ENCODE assay signal across 1 cellular context in the genomic region with DNA sequence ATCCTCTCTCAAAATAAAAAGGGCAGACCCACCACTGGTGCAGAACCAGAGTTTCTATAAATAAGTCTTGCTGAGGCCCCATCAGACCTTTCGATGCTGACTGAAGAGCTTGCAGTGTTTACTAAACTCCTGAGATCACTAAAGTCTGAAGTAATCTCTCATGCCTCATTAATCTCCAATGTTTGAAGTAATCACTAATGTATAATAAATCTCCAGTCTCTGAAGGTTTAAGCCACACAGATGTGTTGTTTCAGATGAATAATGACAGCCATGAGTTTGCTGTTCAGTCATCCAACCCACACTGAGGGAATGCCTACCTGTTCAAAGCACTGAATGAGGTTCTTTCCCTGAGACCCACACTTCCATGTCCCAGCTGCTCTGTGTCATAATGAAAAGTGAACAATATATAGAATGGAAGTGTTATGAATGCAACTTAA.
TF ChIP-seq lines count a peak whose summit lies in the region.

No MANE protein-coding gene starts in this region.

TF ChIP-seq in HEK293, 187 proteins besides CTCF, POLR2A, EP300 and RAD21 (continued from another document and continues in another):
- TF ChIP-seq, protein P1, sequence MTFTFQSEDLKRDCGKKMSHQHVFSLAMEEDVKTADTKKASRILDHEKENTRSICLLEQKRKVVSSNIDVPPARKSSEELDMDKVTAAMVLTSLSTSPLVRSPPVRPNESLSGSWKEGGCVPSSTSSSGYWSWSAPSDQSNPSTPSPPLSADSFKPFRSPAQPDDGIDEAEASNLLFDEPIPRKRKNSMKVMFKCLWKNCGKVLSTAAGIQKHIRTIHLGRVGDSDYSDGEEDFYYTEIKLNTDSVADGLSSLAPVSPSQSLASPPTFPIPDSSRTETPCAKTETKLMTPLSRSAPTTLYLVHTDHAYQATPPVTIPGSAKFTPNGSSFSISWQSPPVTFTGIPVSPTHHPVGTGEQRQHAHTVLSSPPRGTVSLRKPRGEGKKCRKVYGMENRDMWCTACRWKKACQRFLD (tag by site-specific recombination; IDR thresholded peaks at IDR 0.05), result no peak
- TF ChIP-seq ZNF214 (tag by site-specific recombination; IDR thresholded peaks at IDR 0.05; ENCODE audit: borderline replicate concordance), result no peak
- TF ChIP-seq ZNF707 (tag by site-specific recombination; IDR thresholded peaks at IDR 0.05), result no peak
- TF ChIP-seq ZNF426 (tag by site-specific recombination; IDR thresholded peaks at IDR 0.05), result no peak
- 0 out of 2 replicates have a peak, but pooled peaks have one; percentile 19 for TF ChIP-seq ZIC2 (tag by site-specific recombination; IDR thresholded peaks at IDR 0.05)
- no peak for TF ChIP-seq YY2 (tag by site-specific recombination; IDR thresholded peaks at IDR 0.05)
- TF ChIP-seq, protein P2, sequence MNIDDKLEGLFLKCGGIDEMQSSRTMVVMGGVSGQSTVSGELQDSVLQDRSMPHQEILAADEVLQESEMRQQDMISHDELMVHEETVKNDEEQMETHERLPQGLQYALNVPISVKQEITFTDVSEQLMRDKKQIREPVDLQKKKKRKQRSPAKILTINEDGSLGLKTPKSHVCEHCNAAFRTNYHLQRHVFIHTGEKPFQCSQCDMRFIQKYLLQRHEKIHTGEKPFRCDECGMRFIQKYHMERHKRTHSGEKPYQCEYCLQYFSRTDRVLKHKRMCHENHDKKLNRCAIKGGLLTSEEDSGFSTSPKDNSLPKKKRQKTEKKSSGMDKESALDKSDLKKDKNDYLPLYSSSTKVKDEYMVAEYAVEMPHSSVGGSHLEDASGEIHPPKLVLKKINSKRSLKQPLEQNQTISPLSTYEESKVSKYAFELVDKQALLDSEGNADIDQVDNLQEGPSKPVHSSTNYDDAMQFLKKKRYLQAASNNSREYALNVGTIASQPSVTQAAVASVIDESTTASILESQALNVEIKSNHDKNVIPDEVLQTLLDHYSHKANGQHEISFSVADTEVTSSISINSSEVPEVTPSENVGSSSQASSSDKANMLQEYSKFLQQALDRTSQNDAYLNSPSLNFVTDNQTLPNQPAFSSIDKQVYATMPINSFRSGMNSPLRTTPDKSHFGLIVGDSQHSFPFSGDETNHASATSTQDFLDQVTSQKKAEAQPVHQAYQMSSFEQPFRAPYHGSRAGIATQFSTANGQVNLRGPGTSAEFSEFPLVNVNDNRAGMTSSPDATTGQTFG (tag by site-specific recombination; IDR thresholded peaks at IDR 0.05; ENCODE audit: borderline replicate concordance), result no peak
- no peak for TF ChIP-seq ZNF530 (tag by site-specific recombination; IDR thresholded peaks at IDR 0.05; ENCODE audit: low read depth)
- TF ChIP-seq, protein P3, sequence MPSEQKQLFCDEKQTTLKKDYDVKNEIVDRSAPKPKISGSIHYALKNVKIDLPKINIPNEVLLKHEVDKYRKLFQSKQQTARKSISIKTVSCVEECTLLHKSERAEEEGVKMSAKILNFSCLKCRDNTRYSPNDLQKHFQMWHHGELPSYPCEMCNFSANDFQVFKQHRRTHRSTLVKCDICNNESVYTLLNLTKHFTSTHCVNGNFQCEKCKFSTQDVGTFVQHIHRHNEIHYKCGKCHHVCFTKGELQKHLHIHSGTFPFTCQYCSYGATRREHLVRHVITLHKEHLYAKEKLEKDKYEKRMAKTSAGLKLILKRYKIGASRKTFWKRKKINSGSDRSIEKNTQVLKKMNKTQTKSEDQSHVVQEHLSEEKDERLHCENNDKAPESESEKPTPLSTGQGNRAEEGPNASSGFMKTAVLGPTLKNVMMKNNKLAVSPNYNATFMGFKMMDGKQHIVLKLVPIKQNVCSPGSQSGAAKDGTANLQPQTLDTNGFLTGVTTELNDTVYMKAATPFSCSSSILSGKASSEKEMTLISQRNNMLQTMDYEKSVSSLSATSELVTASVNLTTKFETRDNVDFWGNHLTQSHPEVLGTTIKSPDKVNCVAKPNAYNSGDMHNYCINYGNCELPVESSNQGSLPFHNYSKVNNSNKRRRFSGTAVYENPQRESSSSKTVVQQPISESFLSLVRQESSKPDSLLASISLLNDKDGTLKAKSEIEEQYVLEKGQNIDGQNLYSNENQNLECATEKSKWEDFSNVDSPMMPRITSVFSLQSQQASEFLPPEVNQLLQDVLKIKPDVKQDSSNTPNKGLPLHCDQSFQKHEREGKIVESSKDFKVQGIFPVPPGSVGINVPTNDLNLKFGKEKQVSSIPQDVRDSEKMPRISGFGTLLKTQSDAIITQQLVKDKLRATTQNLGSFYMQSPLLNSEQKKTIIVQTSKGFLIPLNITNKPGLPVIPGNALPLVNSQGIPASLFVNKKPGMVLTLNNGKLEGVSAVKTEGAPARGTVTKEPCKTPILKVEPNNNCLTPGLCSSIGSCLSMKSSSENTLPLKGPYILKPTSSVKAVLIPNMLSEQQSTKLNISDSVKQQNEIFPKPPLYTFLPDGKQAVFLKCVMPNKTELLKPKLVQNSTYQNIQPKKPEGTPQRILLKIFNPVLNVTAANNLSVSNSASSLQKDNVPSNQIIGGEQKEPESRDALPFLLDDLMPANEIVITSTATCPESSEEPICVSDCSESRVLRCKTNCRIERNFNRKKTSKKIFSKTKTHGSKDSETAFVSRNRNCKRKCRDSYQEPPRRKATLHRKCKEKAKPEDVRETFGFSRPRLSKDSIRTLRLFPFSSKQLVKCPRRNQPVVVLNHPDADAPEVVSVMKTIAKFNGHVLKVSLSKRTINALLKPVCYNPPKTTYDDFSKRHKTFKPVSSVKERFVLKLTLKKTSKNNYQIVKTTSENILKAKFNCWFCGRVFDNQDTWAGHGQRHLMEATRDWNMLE (tag by site-specific recombination; conservative IDR thresholded peaks at IDR 0.05; ENCODE audit: low read depth), result peak; percentile 47; the same call in 1 of the 2 replicates
- TF ChIP-seq, protein P4, sequence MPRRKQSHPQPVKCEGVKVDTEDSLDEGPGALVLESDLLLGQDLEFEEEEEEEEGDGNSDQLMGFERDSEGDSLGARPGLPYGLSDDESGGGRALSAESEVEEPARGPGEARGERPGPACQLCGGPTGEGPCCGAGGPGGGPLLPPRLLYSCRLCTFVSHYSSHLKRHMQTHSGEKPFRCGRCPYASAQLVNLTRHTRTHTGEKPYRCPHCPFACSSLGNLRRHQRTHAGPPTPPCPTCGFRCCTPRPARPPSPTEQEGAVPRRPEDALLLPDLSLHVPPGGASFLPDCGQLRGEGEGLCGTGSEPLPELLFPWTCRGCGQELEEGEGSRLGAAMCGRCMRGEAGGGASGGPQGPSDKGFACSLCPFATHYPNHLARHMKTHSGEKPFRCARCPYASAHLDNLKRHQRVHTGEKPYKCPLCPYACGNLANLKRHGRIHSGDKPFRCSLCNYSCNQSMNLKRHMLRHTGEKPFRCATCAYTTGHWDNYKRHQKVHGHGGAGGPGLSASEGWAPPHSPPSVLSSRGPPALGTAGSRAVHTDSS (tag by site-specific recombination; IDR thresholded peaks at IDR 0.05), result no peak
- TF ChIP-seq ZNF169 (tag by site-specific recombination; IDR thresholded peaks at IDR 0.05), result no peak
- no peak for TF ChIP-seq ZNF514 (tag by site-specific recombination; IDR thresholded peaks at IDR 0.05)
- TF ChIP-seq ZNF292 (tag by site-specific recombination; IDR thresholded peaks at IDR 0.05; ENCODE audit: borderline replicate concordance, low read depth), result no peak
- no peak for TF ChIP-seq ZNF623 (tag by site-specific recombination; IDR thresholded peaks at IDR 0.05)
- TF ChIP-seq ZBTB8A (tag by site-specific recombination; IDR thresholded peaks at IDR 0.05), result 0 out of 2 replicates have a peak, but pooled peaks have one; percentile 48
- TF ChIP-seq ZNF324 (tag by site-specific recombination; IDR thresholded peaks at IDR 0.05), result peak; percentile 85
- no peak for TF ChIP-seq ZNF274 (IDR thresholded peaks at IDR 0.05; ENCODE audit: low read length)
- no peak for TF ChIP-seq ZNF274 (tag by site-specific recombination; IDR thresholded peaks at IDR 0.05; ENCODE audit: borderline replicate concordance)
- TF ChIP-seq GFI1B (tag by site-specific recombination; IDR thresholded peaks at IDR 0.05), result peak; percentile 81
- no peak for TF ChIP-seq HOXC10 (CRISPR knock-in tag; IDR thresholded peaks at IDR 0.05)
- no peak for TF ChIP-seq ZNF23 (tag by site-specific recombination; IDR thresholded peaks at IDR 0.05; ENCODE audit: borderline replicate concordance)
- TF ChIP-seq, protein P5, sequence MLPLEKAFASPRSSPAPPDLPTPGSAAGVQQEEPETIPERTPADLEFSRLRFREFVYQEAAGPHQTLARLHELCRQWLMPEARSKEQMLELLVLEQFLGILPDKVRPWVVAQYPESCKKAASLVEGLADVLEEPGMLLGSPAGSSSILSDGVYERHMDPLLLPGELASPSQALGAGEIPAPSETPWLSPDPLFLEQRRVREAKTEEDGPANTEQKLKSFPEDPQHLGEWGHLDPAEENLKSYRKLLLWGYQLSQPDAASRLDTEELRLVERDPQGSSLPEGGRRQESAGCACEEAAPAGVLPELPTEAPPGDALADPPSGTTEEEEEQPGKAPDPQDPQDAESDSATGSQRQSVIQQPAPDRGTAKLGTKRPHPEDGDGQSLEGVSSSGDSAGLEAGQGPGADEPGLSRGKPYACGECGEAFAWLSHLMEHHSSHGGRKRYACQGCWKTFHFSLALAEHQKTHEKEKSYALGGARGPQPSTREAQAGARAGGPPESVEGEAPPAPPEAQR (tag by site-specific recombination; IDR thresholded peaks at IDR 0.05), result no peak
- no peak for TF ChIP-seq ZNF433 (tag by site-specific recombination; IDR thresholded peaks at IDR 0.05; ENCODE audit: low read depth)
- TF ChIP-seq ZNF785 (tag by site-specific recombination; IDR thresholded peaks at IDR 0.05), result no peak
- TF ChIP-seq ZNF132 (tag by site-specific recombination; IDR thresholded peaks at IDR 0.05; ENCODE audit: borderline replicate concordance), result no peak
- TF ChIP-seq, protein P6, sequence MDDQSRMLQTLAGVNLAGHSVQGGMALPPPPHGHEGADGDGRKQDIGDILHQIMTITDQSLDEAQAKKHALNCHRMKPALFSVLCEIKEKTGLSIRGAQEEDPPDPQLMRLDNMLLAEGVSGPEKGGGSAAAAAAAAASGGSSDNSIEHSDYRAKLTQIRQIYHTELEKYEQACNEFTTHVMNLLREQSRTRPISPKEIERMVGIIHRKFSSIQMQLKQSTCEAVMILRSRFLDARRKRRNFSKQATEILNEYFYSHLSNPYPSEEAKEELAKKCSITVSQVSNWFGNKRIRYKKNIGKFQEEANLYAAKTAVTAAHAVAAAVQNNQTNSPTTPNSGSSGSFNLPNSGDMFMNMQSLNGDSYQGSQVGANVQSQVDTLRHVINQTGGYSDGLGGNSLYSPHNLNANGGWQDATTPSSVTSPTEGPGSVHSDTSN (CRISPR knock-in tag; IDR thresholded peaks at IDR 0.05), result no peak
- no peak for TF ChIP-seq REPIN1 (tag by site-specific recombination; IDR thresholded peaks at IDR 0.05; ENCODE audit: low read depth)
- TF ChIP-seq ZNF19 (tag by site-specific recombination; IDR thresholded peaks at IDR 0.05; ENCODE audit: low read depth), result no peak
- TF ChIP-seq SCRT2 (tag by site-specific recombination; IDR thresholded peaks at IDR 0.05), result peak; percentile 67; the same call in 1 of the 2 replicates
- peak; percentile 90 for TF ChIP-seq TCF7L2 (IDR thresholded peaks at IDR 0.05; ENCODE audit: borderline replicate concordance, low read depth, low read length)
- TF ChIP-seq GLI2 (tag by site-specific recombination; IDR thresholded peaks at IDR 0.05; ENCODE audit: borderline replicate concordance, low read depth), result peak; percentile 94
- TF ChIP-seq, protein P7, sequence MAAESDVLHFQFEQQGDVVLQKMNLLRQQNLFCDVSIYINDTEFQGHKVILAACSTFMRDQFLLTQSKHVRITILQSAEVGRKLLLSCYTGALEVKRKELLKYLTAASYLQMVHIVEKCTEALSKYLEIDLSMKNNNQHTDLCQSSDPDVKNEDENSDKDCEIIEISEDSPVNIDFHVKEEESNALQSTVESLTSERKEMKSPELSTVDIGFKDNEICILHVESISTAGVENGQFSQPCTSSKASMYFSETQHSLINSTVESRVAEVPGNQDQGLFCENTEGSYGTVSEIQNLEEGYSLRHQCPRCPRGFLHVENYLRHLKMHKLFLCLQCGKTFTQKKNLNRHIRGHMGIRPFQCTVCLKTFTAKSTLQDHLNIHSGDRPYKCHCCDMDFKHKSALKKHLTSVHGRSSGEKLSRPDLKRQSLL (tag by site-specific recombination; IDR thresholded peaks at IDR 0.05), result no peak
- TF ChIP-seq ZFP3 (tag by site-specific recombination; IDR thresholded peaks at IDR 0.05; ENCODE audit: low read depth), result no peak
- TF ChIP-seq, protein P8, sequence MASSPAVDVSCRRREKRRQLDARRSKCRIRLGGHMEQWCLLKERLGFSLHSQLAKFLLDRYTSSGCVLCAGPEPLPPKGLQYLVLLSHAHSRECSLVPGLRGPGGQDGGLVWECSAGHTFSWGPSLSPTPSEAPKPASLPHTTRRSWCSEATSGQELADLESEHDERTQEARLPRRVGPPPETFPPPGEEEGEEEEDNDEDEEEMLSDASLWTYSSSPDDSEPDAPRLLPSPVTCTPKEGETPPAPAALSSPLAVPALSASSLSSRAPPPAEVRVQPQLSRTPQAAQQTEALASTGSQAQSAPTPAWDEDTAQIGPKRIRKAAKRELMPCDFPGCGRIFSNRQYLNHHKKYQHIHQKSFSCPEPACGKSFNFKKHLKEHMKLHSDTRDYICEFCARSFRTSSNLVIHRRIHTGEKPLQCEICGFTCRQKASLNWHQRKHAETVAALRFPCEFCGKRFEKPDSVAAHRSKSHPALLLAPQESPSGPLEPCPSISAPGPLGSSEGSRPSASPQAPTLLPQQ (tag by site-specific recombination; IDR thresholded peaks at IDR 0.05), result peak; percentile 89
- TF ChIP-seq ZNF76 (tag by site-specific recombination; IDR thresholded peaks at IDR 0.05; ENCODE audit: borderline replicate concordance, low read depth), result peak; percentile 54; the same call in 1 of the 2 replicates
- peak; percentile 89 for TF ChIP-seq ZEB2 (tag by site-specific recombination; IDR thresholded peaks at IDR 0.05)
- TF ChIP-seq ZNF501 (tag by site-specific recombination; IDR thresholded peaks at IDR 0.05), result no peak
- TF ChIP-seq, protein P9, sequence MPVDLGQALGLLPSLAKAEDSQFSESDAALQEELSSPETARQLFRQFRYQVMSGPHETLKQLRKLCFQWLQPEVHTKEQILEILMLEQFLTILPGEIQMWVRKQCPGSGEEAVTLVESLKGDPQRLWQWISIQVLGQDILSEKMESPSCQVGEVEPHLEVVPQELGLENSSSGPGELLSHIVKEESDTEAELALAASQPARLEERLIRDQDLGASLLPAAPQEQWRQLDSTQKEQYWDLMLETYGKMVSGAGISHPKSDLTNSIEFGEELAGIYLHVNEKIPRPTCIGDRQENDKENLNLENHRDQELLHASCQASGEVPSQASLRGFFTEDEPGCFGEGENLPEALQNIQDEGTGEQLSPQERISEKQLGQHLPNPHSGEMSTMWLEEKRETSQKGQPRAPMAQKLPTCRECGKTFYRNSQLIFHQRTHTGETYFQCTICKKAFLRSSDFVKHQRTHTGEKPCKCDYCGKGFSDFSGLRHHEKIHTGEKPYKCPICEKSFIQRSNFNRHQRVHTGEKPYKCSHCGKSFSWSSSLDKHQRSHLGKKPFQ (tag by site-specific recombination; IDR thresholded peaks at IDR 0.05), result peak; percentile 64
- peak; percentile 90 for TF ChIP-seq FEZF1 (tag by site-specific recombination; IDR thresholded peaks at IDR 0.05)
- no peak for TF ChIP-seq ZNF571 (tag by site-specific recombination; IDR thresholded peaks at IDR 0.05)
- TF ChIP-seq ZNF221 (tag by site-specific recombination; IDR thresholded peaks at IDR 0.05; ENCODE audit: borderline replicate concordance), result no peak
